Comparison of ENCODE assay signal across 1 cellular context in genomic region chr3:109899930-109900329, GRCh38.
TF ChIP-seq lines count a peak whose summit lies in the region.

No MANE protein-coding gene starts in this region.

TF ChIP-seq in WTC11, 78 proteins besides CTCF, POLR2A, EP300 and RAD21 (continued from another document):
- no peak for TF ChIP-seq USF1 (CRISPR knock-in tag; IDR thresholded peaks at IDR 0.05)
